Comparison of ENCODE assay signal across 1 cellular context in the genomic region with DNA sequence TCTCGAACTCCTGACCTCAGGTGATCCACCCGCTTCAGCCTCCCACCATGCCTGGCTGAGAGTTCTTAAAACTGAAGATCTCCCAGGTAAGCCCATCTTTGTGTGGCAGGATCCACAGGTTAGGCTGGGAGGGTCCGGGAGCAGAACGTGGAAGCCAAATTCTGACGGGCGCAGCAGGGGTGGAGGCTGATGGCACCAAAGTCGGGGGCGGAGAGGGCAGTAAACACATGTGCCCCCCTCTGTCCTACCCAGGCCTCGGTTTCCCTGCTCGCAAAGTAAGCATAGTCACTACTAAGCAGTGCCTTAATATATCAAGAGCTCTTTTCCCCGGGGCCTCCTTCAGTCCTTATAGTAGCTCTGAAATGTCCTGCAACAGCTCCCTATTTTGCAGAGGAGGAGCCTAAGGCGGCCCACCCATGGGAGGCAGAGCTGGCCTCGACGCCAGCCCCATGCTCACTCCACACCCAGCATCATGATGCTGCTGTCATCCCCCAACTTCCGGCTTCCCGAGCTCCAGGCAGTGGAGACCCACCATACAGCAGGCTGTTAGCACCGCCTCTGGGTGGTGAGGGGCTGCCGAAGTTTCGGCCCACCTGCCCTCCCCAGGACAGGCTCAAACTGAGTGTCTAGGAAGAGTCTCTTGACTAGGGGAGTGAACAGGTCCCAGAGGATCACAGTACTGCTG.
TF ChIP-seq lines count a peak whose summit lies in the region.

No MANE protein-coding gene starts in this region.

TF ChIP-seq in H1, 55 proteins besides CTCF, POLR2A, EP300 and RAD21:
- TF ChIP-seq SP1 (IDR thresholded peaks at IDR 0.05; ENCODE audit: low read depth, low read length), result no peak
- TF ChIP-seq CHD2 (IDR thresholded peaks at IDR 0.05; ENCODE audit: low read length), result no peak
- TF ChIP-seq TBP (IDR thresholded peaks at IDR 0.05; ENCODE audit: low read depth, low read length), result no peak
- no peak for TF ChIP-seq CBX5 (IDR thresholded peaks at IDR 0.05; ENCODE audit: low read depth, low read length)
- no peak for TF ChIP-seq HDAC2 (IDR thresholded peaks at IDR 0.05; ENCODE audit: borderline replicate concordance in 1 of 2, low read depth in 2 of 2, low read length in 2 of 2)
- no peak for TF ChIP-seq BRCA1 (IDR thresholded peaks at IDR 0.05; ENCODE audit: low read depth, low read length)
- TF ChIP-seq, protein P1, sequence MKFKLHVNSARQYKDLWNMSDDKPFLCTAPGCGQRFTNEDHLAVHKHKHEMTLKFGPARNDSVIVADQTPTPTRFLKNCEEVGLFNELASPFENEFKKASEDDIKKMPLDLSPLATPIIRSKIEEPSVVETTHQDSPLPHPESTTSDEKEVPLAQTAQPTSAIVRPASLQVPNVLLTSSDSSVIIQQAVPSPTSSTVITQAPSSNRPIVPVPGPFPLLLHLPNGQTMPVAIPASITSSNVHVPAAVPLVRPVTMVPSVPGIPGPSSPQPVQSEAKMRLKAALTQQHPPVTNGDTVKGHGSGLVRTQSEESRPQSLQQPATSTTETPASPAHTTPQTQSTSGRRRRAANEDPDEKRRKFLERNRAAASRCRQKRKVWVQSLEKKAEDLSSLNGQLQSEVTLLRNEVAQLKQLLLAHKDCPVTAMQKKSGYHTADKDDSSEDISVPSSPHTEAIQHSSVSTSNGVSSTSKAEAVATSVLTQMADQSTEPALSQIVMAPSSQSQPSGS (IDR thresholded peaks at IDR 0.05; ENCODE audit: low read length), result no peak
- TF ChIP-seq FOSL1 (IDR thresholded peaks at IDR 0.05; ENCODE audit: insufficient read depth, low read depth, low read length), result no peak
- TF ChIP-seq ASH2L (IDR thresholded peaks at IDR 0.05; ENCODE audit: low read length), result no peak
- TF ChIP-seq RBBP5 (IDR thresholded peaks at IDR 0.05; ENCODE audit: borderline replicate concordance, low read depth, low read length), result no peak
- no peak for TF ChIP-seq CBX8 (IDR thresholded peaks at IDR 0.05; ENCODE audit: borderline replicate concordance, low read depth, low read length)
- TF ChIP-seq TEAD4 (IDR thresholded peaks at IDR 0.05; ENCODE audit: low read depth, low read length), result no peak
- no peak for TF ChIP-seq GABPA (IDR thresholded peaks at IDR 0.05; ENCODE audit: borderline replicate concordance, insufficient read depth, low read length)
- TF ChIP-seq, protein P2, sequence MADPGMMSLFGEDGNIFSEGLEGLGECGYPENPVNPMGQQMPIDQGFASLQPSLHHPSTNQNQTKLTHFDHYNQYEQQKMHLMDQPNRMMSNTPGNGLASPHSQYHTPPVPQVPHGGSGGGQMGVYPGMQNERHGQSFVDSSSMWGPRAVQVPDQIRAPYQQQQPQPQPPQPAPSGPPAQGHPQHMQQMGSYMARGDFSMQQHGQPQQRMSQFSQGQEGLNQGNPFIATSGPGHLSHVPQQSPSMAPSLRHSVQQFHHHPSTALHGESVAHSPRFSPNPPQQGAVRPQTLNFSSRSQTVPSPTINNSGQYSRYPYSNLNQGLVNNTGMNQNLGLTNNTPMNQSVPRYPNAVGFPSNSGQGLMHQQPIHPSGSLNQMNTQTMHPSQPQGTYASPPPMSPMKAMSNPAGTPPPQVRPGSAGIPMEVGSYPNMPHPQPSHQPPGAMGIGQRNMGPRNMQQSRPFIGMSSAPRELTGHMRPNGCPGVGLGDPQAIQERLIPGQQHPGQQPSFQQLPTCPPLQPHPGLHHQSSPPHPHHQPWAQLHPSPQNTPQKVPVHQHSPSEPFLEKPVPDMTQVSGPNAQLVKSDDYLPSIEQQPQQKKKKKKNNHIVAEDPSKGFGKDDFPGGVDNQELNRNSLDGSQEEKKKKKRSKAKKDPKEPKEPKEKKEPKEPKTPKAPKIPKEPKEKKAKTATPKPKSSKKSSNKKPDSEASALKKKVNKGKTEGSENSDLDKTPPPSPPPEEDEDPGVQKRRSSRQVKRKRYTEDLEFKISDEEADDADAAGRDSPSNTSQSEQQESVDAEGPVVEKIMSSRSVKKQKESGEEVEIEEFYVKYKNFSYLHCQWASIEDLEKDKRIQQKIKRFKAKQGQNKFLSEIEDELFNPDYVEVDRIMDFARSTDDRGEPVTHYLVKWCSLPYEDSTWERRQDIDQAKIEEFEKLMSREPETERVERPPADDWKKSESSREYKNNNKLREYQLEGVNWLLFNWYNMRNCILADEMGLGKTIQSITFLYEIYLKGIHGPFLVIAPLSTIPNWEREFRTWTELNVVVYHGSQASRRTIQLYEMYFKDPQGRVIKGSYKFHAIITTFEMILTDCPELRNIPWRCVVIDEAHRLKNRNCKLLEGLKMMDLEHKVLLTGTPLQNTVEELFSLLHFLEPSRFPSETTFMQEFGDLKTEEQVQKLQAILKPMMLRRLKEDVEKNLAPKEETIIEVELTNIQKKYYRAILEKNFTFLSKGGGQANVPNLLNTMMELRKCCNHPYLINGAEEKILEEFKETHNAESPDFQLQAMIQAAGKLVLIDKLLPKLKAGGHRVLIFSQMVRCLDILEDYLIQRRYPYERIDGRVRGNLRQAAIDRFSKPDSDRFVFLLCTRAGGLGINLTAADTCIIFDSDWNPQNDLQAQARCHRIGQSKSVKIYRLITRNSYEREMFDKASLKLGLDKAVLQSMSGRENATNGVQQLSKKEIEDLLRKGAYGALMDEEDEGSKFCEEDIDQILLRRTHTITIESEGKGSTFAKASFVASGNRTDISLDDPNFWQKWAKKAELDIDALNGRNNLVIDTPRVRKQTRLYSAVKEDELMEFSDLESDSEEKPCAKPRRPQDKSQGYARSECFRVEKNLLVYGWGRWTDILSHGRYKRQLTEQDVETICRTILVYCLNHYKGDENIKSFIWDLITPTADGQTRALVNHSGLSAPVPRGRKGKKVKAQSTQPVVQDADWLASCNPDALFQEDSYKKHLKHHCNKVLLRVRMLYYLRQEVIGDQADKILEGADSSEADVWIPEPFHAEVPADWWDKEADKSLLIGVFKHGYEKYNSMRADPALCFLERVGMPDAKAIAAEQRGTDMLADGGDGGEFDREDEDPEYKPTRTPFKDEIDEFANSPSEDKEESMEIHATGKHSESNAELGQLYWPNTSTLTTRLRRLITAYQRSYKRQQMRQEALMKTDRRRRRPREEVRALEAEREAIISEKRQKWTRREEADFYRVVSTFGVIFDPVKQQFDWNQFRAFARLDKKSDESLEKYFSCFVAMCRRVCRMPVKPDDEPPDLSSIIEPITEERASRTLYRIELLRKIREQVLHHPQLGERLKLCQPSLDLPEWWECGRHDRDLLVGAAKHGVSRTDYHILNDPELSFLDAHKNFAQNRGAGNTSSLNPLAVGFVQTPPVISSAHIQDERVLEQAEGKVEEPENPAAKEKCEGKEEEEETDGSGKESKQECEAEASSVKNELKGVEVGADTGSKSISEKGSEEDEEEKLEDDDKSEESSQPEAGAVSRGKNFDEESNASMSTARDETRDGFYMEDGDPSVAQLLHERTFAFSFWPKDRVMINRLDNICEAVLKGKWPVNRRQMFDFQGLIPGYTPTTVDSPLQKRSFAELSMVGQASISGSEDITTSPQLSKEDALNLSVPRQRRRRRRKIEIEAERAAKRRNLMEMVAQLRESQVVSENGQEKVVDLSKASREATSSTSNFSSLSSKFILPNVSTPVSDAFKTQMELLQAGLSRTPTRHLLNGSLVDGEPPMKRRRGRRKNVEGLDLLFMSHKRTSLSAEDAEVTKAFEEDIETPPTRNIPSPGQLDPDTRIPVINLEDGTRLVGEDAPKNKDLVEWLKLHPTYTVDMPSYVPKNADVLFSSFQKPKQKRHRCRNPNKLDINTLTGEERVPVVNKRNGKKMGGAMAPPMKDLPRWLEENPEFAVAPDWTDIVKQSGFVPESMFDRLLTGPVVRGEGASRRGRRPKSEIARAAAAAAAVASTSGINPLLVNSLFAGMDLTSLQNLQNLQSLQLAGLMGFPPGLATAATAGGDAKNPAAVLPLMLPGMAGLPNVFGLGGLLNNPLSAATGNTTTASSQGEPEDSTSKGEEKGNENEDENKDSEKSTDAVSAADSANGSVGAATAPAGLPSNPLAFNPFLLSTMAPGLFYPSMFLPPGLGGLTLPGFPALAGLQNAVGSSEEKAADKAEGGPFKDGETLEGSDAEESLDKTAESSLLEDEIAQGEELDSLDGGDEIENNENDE (IDR thresholded peaks at IDR 0.05; ENCODE audit: insufficient replicate concordance, low read length), result no peak
